Comparison of ENCODE assay signal across 9 cellular contexts in genomic region chr18:31648966-31649429, GRCh38. TPM values are rescaled to one million over a fixed set of nuclear protein-coding genes. Genes with fewer than 3 reads are reported as not detected.
DNase-seq lines count a peak whose midpoint lies in the region; ATAC-seq and TF ChIP-seq lines count a peak whose summit lies in the region.
"Had no signal": no experiment of that assay in that cellular context is flagged by ENCODE, and none has a peak within 500 bp of the region (broad histone marks: within the 10 kb centered on the region; RNA-seq: fewer than 3 reads in every experiment).

No MANE protein-coding gene starts in this region.

- DNase-seq in CD1c-positive myeloid dendritic cell (ENCODE audit: extremely low spot score) (peak; percentile 37), brain microvascular endothelial cell (peak; percentile 45), H7 (no peak), NCI-H2107 treated with DMSO at 0.1 percent for 48 hours (lab: John Stamatoyannopoulos, UW; ENCODE audit: unreplicated experiment) (no peak)
- DNase-seq in stimulated activated naive CD8-positive, alpha-beta T cell treated with anti-CD3 and anti-CD28 coated beads, Interleukin-15, Interleukin-2, amounts not matched to agents 100 U/mL and 50 U/mL, for 24 hours = no peak
- DNase-seq in activated effector memory CD4-positive, alpha-beta T cell treated with anti-CD3 and anti-CD28 coated beads, Interleukin-2, amount 50 U/mL, for 16 hours = no peak
- DNase-seq: right lobe of liver had no signal

- H3K27ac ChIP-seq in brain microvascular endothelial cell = no peak overlapping the region
- H3K27ac ChIP-seq: right lobe of liver had no signal

- H3K27me3 ChIP-seq in brain microvascular endothelial cell (replicated peaks) = no peaks in the 10 kb centered on the region
- H3K27me3 ChIP-seq in H7 (ENCODE audit: control insufficient read depth, insufficient read depth, low read length) = no peaks in the 10 kb centered on the region
- H3K27me3 ChIP-seq: right lobe of liver had no signal

- no peak for TF ChIP-seq CTCF in brain microvascular endothelial cell (IDR thresholded peaks at IDR 0.05; ENCODE audit: low read depth, low read length, missing control alignments)

- H3K36me3 ChIP-seq in brain microvascular endothelial cell (replicated peaks) (no peaks in the 10 kb centered on the region), H7 (replicated peaks; ENCODE audit: control insufficient read depth, insufficient read depth, low read length) (0 out of 2 replicates have a peak, but pooled peaks cover 1% of the 10 kb centered on the region)
- H3K36me3 ChIP-seq: right lobe of liver had no signal

- no peak overlapping the region for H3K4me3 ChIP-seq in brain microvascular endothelial cell (ENCODE audit: low read depth, low read length)
- no peak overlapping the region for H3K4me3 ChIP-seq in H7 (ENCODE audit: insufficient read depth, low read depth, low read length)
- H3K4me3 ChIP-seq: right lobe of liver had no signal

- ATAC-seq in GM19463 (IDR thresholded peaks at IDR 0.05; ENCODE audit: unreplicated experiment) (peak; percentile 77), HG03342 (IDR thresholded peaks at IDR 0.05; ENCODE audit: unreplicated experiment) (peak; percentile 54)
- peak; percentile 56 for ATAC-seq in stimulated activated naive CD8-positive, alpha-beta T cell treated with anti-CD3 and anti-CD28 coated beads, Interleukin-15, Interleukin-2, amounts not matched to agents 100 U/mL and 50 U/mL, for 24 hours

- in situ Hi-C loops in brain microvascular endothelial cell (cut with HindIII; ENCODE audit: low pct_ligation_motif_present, low sequenced_read_pairs) = no loop called here

RNA-seq across cellular contexts. Expression of gene B4GALT6, which starts 35.4 kb away (rescaled TPM):
- 15.3 and 25.4 TPM in 2 replicates for total RNA-seq in H7 (2014; rRNA removed; shearing (Covaris generic))

RNA-seq across cellular contexts. Expression of gene TTR, which starts 57.3 kb away (rescaled TPM):
- total RNA-seq in H7 (2014; rRNA removed; shearing (Covaris generic)) = not detected in 2 replicates

Comparison
In these comparisons a context has a peak if more than half of its experiments do, and no peak if none do; other contexts are left out.
1. DNase-seq: peak in CD1c-positive myeloid dendritic cell (single experiment) and brain microvascular endothelial cell (single experiment); none in stimulated activated naive CD8-positive, alpha-beta T cell treated with anti-CD3 and anti-CD28 coated beads, Interleukin-15, Interleukin-2, amounts not matched to agents 100 U/mL and 50 U/mL, for 24 hours (single experiment), H7 (single experiment), NCI-H2107 treated with DMSO at 0.1 percent for 48 hours (single experiment) and activated effector memory CD4-positive, alpha-beta T cell treated with anti-CD3 and anti-CD28 coated beads, Interleukin-2, amount 50 U/mL, for 16 hours (single experiment).
2. Peak in every context shown above with its lines, with median percentiles within 50 percentile points of each other: ATAC-seq.